ENCODE assay signal across 8 cellular contexts in the genomic region with DNA sequence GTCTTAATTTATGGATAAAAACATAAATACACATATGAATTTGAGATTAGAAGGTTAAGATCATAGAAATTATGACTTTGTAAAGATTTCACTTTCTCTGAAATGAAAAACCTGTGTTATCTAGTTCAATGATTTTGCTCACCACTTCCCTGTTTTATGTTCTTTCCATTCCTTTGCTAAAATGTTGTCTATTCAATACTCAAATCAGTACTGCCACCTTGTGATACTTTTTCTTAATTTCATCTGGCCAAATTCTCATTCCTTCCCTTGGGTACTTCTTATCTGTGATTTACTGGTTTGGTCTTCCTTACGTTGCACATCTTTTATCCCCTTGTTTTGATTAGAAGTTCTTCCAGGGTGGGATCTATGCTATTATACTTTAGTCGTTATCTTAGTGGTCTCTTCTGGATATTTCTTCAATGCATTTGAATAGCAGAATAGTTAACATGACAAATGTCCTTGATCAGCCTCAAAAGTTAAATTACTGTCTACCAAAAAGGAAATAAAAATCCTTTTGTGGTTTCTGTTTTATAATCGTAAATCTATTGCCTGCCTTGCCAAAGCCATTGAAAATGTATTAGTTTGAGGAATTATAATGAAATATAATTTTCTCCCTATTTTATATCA.
DNase-seq lines count a peak whose midpoint lies in the region; ATAC-seq and TF ChIP-seq lines count a peak whose summit lies in the region.

No MANE protein-coding gene starts in this region.

- H3K27ac ChIP-seq in mesendoderm (ENCODE audit: low read depth, low read length) (no peak overlapping the region), transverse colon (no peak overlapping the region)

- H3K56ac ChIP-seq in mesendoderm (ENCODE audit: low read length), result no peak overlapping the region

- H3K27me3 ChIP-seq in mesendoderm (ENCODE audit: insufficient read depth, low read length, poor library complexity) (no peaks in the 10 kb centered on the region), transverse colon (no peaks in the 10 kb centered on the region)

- no peak overlapping the region for H3K23ac ChIP-seq in mesendoderm (ENCODE audit: low read length)

- no peak overlapping the region for H4K8ac ChIP-seq in mesendoderm (ENCODE audit: low read depth, low read length)

- no peaks in the 10 kb centered on the region for H3K79me1 ChIP-seq in mesendoderm (ENCODE audit: low read length)

- H2AK5ac ChIP-seq in mesendoderm (ENCODE audit: low read length), result no peak overlapping the region

- H3K4me1 ChIP-seq in mesendoderm (ENCODE audit: control insufficient read depth, low read depth, low read length) (peaks cover 2% of the 10 kb centered on the region), transverse colon (no peaks in the 10 kb centered on the region)

- no peak for TF ChIP-seq POLR2A in transverse colon (IDR thresholded peaks at IDR 0.05)

- no peak overlapping the region for H3K4me2 ChIP-seq in mesendoderm (ENCODE audit: low read length)

- H3K27ac Mint-ChIP-seq in brain, result no peak overlapping the region

- no peak for TF ChIP-seq EP300 in transverse colon (IDR thresholded peaks at IDR 0.05; ENCODE audit: low read depth)

- H2BK120ac ChIP-seq in mesendoderm (ENCODE audit: low read depth, low read length), result no peak overlapping the region

- H3K9me3 Mint-ChIP-seq in brain, result no peaks in the 10 kb centered on the region

- peaks cover 11% of the 10 kb centered on the region for H3K4me1 Mint-ChIP-seq in brain

- no peak overlapping the region for H2BK15ac ChIP-seq in mesendoderm (replicated peaks; ENCODE audit: low read depth)

- no peaks in the 10 kb centered on the region for H3K36me3 Mint-ChIP-seq in brain

- TF ChIP-seq CTCF in brain (conservative IDR thresholded peaks at IDR 0.05), result peak; percentile 65 to 68
- peak in 2 of 5 experiments; percentile 18 to 36 for TF ChIP-seq CTCF in transverse colon (IDR thresholded peaks at IDR 0.05)

- H3K4me3 Mint-ChIP-seq in brain, result no peak overlapping the region

- no peak overlapping the region for H3K18ac ChIP-seq in mesendoderm (ENCODE audit: low read length)

- H3K36me3 ChIP-seq in mesendoderm (ENCODE audit: control insufficient read depth, insufficient read depth, low read length), result no peaks in the 10 kb centered on the region
- H3K36me3 ChIP-seq in transverse colon, result no peaks in the 10 kb centered on the region

- no peaks in the 10 kb centered on the region for H3K9me3 ChIP-seq in transverse colon

- no peak overlapping the region for H4K5ac ChIP-seq in mesendoderm (ENCODE audit: low read length)

- intact Hi-C loops in transverse colon (cut with DNase I; ENCODE audit: low total_unique reads), result loop anchor here (5.0 kb wide), 1 partner anchor 355 kb away; no protein-coding TSS in a partner anchor

- H3K4me3 ChIP-seq in mesendoderm (ENCODE audit: low read length) (no peak overlapping the region), transverse colon (no peak overlapping the region)

- WGBS in mesendoderm (ENCODE audit: extremely low coverage, insufficient coverage, low lambda C conversion rate), result no CpG with 5 or more reads among the region's 3 CpGs
- 27 to 31% methylated on average over 3 of the region's 3 CpGs for WGBS in transverse colon (ENCODE audit: low coverage in 1 of 2), 2 donors

- DNase-seq in COR-L47 (lab: John Stamatoyannopoulos, UW) (peak; percentile 3), NCI-H1105 (lab: John Stamatoyannopoulos, UW) (peak; percentile 3), mesendoderm (peak; percentile 53), nucleus accumbens (lab: John Stamatoyannopoulos, UW) (no peak), transverse colon (no peak)

- peaks cover 4% of the 10 kb centered on the region for H3K27me3 Mint-ChIP-seq in brain

- H2BK5ac ChIP-seq in mesendoderm (ENCODE audit: low read length), result no peak overlapping the region

- H3K9ac ChIP-seq in mesendoderm (ENCODE audit: low read length), result no peak overlapping the region

- in situ Hi-C loops in transverse colon (cut with MboI; ENCODE audit: low pct_ligation_motif_present in 1 of 4, low pct_unique_long_range_greater_than_20kb in 1 of 4, low sequenced_read_pairs in 3 of 4), result loop anchor here in 2 of 4 donors (10.0 kb wide), 2 partner anchors 348 to 358 kb away; no protein-coding TSS in a partner anchor

- no peaks in the 10 kb centered on the region for H3K79me2 ChIP-seq in mesendoderm (ENCODE audit: control insufficient read depth, insufficient read depth, low read length)

- H3K4ac ChIP-seq in mesendoderm (ENCODE audit: low read depth, low read length), result no peak overlapping the region

- ATAC-seq in GM21447 (IDR thresholded peaks at IDR 0.05; ENCODE audit: unreplicated experiment), result peak; percentile 53
- no peak for ATAC-seq in HG03095 (IDR thresholded peaks at IDR 0.05; ENCODE audit: unreplicated experiment)

Comparison
In these comparisons a context has a peak if more than half of its experiments do, and no peak if none do; other contexts are left out.
1. DNase-seq: peak in COR-L47 (single experiment), NCI-H1105 (single experiment) and mesendoderm (single experiment); none in nucleus accumbens (0 of 56) and transverse colon (single experiment).